In the genomic region with DNA sequence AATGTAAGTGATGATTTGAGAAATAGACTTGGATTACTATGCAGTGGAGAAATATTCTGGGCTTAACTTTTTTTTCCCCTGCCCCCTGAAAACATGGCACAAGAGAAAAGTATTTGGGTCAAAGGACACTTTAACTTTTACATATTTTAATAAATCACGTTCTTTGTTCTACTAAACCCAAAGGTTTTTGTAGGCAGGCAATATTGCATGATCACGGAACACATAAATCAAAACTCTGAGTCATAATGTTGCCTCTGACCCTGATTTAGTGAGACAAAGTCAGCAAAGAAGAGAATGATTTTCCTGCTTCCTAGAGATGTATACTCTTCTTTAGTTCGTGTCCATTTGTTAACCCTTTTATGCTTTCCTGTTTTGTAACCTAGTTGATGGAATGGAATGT, we compare ENCODE assay signal across 25 cellular contexts. TPM values are rescaled to one million over a fixed set of nuclear protein-coding genes. Genes with fewer than 3 reads are reported as not detected.
DNase-seq lines count a peak whose midpoint lies in the region; ATAC-seq, FAIRE-seq and TF ChIP-seq lines count a peak whose summit lies in the region.
"Had no signal": no experiment of that assay in that cellular context is flagged by ENCODE, and none has a peak within 500 bp of the region (broad histone marks: within the 10 kb centered on the region; RNA-seq: fewer than 3 reads in every experiment).

No MANE protein-coding gene starts in this region.

- H3K23ac ChIP-seq in H1 (ENCODE audit: insufficient read length) (no peak overlapping the region), mesenchymal stem cell (ENCODE audit: low read length in 2 of 2) (no peak overlapping the region)

- no peak overlapping the region for H3K27ac ChIP-seq in PC-3 (ENCODE audit: low read length)
- H3K27ac ChIP-seq in H1 (ENCODE audit: low read depth, low read length), result no peak overlapping the region
- no peak overlapping the region for H3K27ac ChIP-seq in mesenchymal stem cell (ENCODE audit: low read length, poor library complexity, severe bottlenecking)
- H3K27ac ChIP-seq: body of pancreas, WERI-Rb-1 had no signal

- no peak for TF ChIP-seq POLR2A in H1 (IDR thresholded peaks at IDR 0.05; ENCODE audit: control extremely low read depth in 1 of 2, low read depth in 2 of 2, low read length in 2 of 2)

- H3F3A ChIP-seq in PC-3 (ENCODE audit: low read length, unreplicated experiment), result no peaks in the 10 kb centered on the region

- H3K9me3 ChIP-seq in PC-3 (ENCODE audit: low read length) (no peaks in the 10 kb centered on the region), H1 (ENCODE audit: insufficient read depth in 2 of 2, low read depth in 1 of 2, low read length in 1 of 2) (no peaks in the 10 kb centered on the region), mesenchymal stem cell (ENCODE audit: control insufficient read depth, low read length) (no peaks in the 10 kb centered on the region)
- H3K9me3 ChIP-seq: body of pancreas, Caco-2 had no signal

- no peak overlapping the region for H4K8ac ChIP-seq in H1 (ENCODE audit: extremely low read depth, insufficient read depth, low read length)
- no peak overlapping the region for H4K8ac ChIP-seq in mesenchymal stem cell (ENCODE audit: low read length)

- H2BK5ac ChIP-seq in H1 (ENCODE audit: low read depth, low read length), result no peak overlapping the region
- no peak overlapping the region for H2BK5ac ChIP-seq in mesenchymal stem cell (ENCODE audit: low read depth, low read length, poor library complexity, severe bottlenecking)

- no peaks in the 10 kb centered on the region for H3K27me3 ChIP-seq in PC-3 (ENCODE audit: low read length)
- no peaks in the 10 kb centered on the region for H3K27me3 ChIP-seq in H1 (replicated peaks in 1 of 4; ENCODE audit: control insufficient read depth in 3 of 4, extremely low read depth in 1 of 4, insufficient read depth in 3 of 4, low read length in 3 of 4)
- no peaks in the 10 kb centered on the region for H3K27me3 ChIP-seq in mesenchymal stem cell (ENCODE audit: control insufficient read depth in 1 of 2, insufficient read depth in 1 of 2, low read length in 2 of 2)
- H3K27me3 ChIP-seq: body of pancreas had no signal

- H3K4me1 ChIP-seq in PC-3 (ENCODE audit: insufficient read depth, low read length), result peaks cover 16% of the 10 kb centered on the region
- no peaks in the 10 kb centered on the region for H3K4me1 ChIP-seq in H1 (replicated peaks in 1 of 4; ENCODE audit: control insufficient read depth in 3 of 4, insufficient read depth in 4 of 4, low read length in 3 of 4)
- no peaks in the 10 kb centered on the region for H3K4me1 ChIP-seq in mesenchymal stem cell (ENCODE audit: control insufficient read depth, insufficient read depth, low read depth, low read length)
- H3K4me1 ChIP-seq: body of pancreas, Caco-2 had no signal

- 86% methylated on average over 3 of the region's 3 CpGs; no CpG with 5 or more reads in 1 of the 2 experiments for WGBS in H1 (ENCODE audit: extremely low coverage in 1 of 2, insufficient coverage in 1 of 2, insufficient read length in 1 of 2, insufficient replicate concordance in 2 of 2, low coverage in 1 of 2, low lambda C conversion rate in 2 of 2, missing lambda C conversion rate in 1 of 2), 2 experiments
- WGBS in mesenchymal stem cell, result 75% methylated on average over 2 of the region's 3 CpGs

- H2BK15ac ChIP-seq in H1 (ENCODE audit: low read length) (no peak overlapping the region), mesenchymal stem cell (ENCODE audit: low read depth, poor library complexity, severe bottlenecking) (no peak overlapping the region)

- H3K4ac ChIP-seq in H1 (replicated peaks; ENCODE audit: insufficient read length, low read depth, low read length) (no peak overlapping the region), mesenchymal stem cell (ENCODE audit: low read depth in 1 of 2, low read length in 2 of 2) (no peak overlapping the region)

- peak overlapping the region; percentile 60 for H3K27ac Mint-ChIP-seq in Calu3 (ENCODE audit: unreplicated experiment)
- H3K27ac Mint-ChIP-seq: activated CD4-positive, alpha-beta memory T cell treated with anti-CD3 and anti-CD28 coated beads for 36 hours; activated naive CD4-positive, alpha-beta T cell treated with anti-CD3 and anti-CD28 coated beads, Interleukin-2, amount 50 U/mL, for 72 hours; activated T-cell treated with anti-CD3 and anti-CD28 coated beads, Interleukin-2, amount 50 U/mL, for 24 hours; dendritic cell treated with granulocyte-macrophage colony-stimulating factor and Interleukin-4, amounts not matched to agents 40 ng/mL and 50 ng/mL, for 4 days; T-cell had no signal

- no peaks in the 10 kb centered on the region for H4K20me1 ChIP-seq in PC-3 (ENCODE audit: low read length)
- H4K20me1 ChIP-seq in H1 (replicated peaks in 1 of 2; ENCODE audit: control insufficient read depth in 1 of 2, insufficient read depth in 2 of 2, low read length in 2 of 2), result no peaks in the 10 kb centered on the region

- TF ChIP-seq EP300 in H1 (IDR thresholded peaks at IDR 0.05; ENCODE audit: borderline replicate concordance in 1 of 2, low read depth in 2 of 2, low read length in 2 of 2), result no peak

- peak; percentile 42 for FAIRE-seq in H1 (lab: Jason Lieb, UNC)

- no peak overlapping the region for H3K18ac ChIP-seq in H1 (ENCODE audit: extremely low read depth, low read length)
- no peak overlapping the region for H3K18ac ChIP-seq in mesenchymal stem cell (ENCODE audit: low read depth in 1 of 2, low read length in 2 of 2)

- POLR2A ChIA-PET in PC-3 (lab: Charles Lee; ENCODE audit: unreplicated experiment) (no interaction called here), H1 (lab: Charles Lee; ENCODE audit: partially characterized antibody) (no interaction called here)

- DNase-seq in Calu3 (no peak), PC-3 (peak; percentile 71), H1 (ENCODE audit: low read depth in 1 of 2, low spot score in 2 of 2) (no peak), mesenchymal stem cell (peak; percentile 26), NCI-H1417 treated with DMSO at 0.1 percent for 48 hours (lab: John Stamatoyannopoulos, UW) (no peak), posterior cingulate gyrus (no peak)
- DNase-seq: activated CD4-positive, alpha-beta memory T cell treated with anti-CD3 and anti-CD28 coated beads for 36 hours; activated T-cell treated with anti-CD3 and anti-CD28 coated beads, Interleukin-2, amount 50 U/mL, for 24 hours; body of pancreas; Caco-2; GF-D8; GOT3; Karpas-422; left cardiac atrium; NCI-H2171 treated with DMSO at 0.1 percent for 48 hours; NCI-H82; occipital lobe; right cardiac atrium; stimulated activated CD4-positive, alpha-beta T cell treated with anti-CD3 and anti-CD28 coated beads, Interleukin-2, amount 100 ng/mL, for 48 hours; T-cell; WERI-Rb-1 had no signal

- TF ChIP-seq CTCF in Calu3 (IDR thresholded peaks at IDR 0.05; ENCODE audit: unreplicated experiment) (no peak), PC-3 (conservative IDR thresholded peaks at IDR 0.05; ENCODE audit: low read depth, low read length) (no peak), H1 (IDR thresholded peaks at IDR 0.05; ENCODE audit: control extremely low read depth in 1 of 3, insufficient read depth in 1 of 3, low read depth in 1 of 3, low read length in 3 of 3) (no peak)

- H3K79me1 ChIP-seq in H1 (ENCODE audit: low read depth, low read length) (no peaks in the 10 kb centered on the region), mesenchymal stem cell (replicated peaks; ENCODE audit: low read length, poor library complexity, severe bottlenecking) (no peaks in the 10 kb centered on the region)

- H2AFZ ChIP-seq in PC-3 (ENCODE audit: low read length), result 0 out of 2 replicates have a peak overlapping the region, but pooled peaks have one; percentile 14
- H2AFZ ChIP-seq in H1 (ENCODE audit: low read length), result peak overlapping the region; percentile 86; the same call in 1 of the 2 replicates
- no peak overlapping the region for H2AFZ ChIP-seq in mesenchymal stem cell (ENCODE audit: low read depth, low read length)

- no peaks in the 10 kb centered on the region for H3K9me2 ChIP-seq in PC-3 (replicated peaks; ENCODE audit: low read length)

- H3K4me2 ChIP-seq in PC-3 (ENCODE audit: low read length), result peak overlapping the region; percentile 50
- H3K4me2 ChIP-seq in H1 (ENCODE audit: insufficient read depth in 1 of 2, low read depth in 2 of 2, low read length in 2 of 2), result no peak overlapping the region
- no peak overlapping the region for H3K4me2 ChIP-seq in mesenchymal stem cell (ENCODE audit: low read length, poor library complexity, severe bottlenecking)

- H3K36me3 ChIP-seq in PC-3 (ENCODE audit: low read depth, low read length) (no peaks in the 10 kb centered on the region), H1 (ENCODE audit: control insufficient read depth in 2 of 4, insufficient read depth in 4 of 4, low read length in 3 of 4) (no peaks in the 10 kb centered on the region), mesenchymal stem cell (ENCODE audit: control insufficient read depth in 1 of 2, insufficient read depth in 2 of 2, low read depth in 1 of 2, low read length in 2 of 2) (no peaks in the 10 kb centered on the region)
- H3K36me3 ChIP-seq: WERI-Rb-1 had no signal

- H2AK5ac ChIP-seq in H1 (ENCODE audit: low read depth, low read length) (no peak overlapping the region), mesenchymal stem cell (ENCODE audit: low read length, severe bottlenecking) (no peak overlapping the region)

- H3K14ac ChIP-seq in H1 (ENCODE audit: insufficient read length) (no peak overlapping the region), mesenchymal stem cell (ENCODE audit: low read length in 2 of 2) (no peak overlapping the region)

- H3K4me3 ChIP-seq in PC-3 (ENCODE audit: low read length) (peak overlapping the region; percentile 14; the same call in 1 of the 2 replicates), H1 (ENCODE audit: extremely low read depth in 1 of 4, insufficient read depth in 2 of 4, low read depth in 3 of 4, low read length in 4 of 4) (no peak overlapping the region), mesenchymal stem cell (ENCODE audit: insufficient read depth in 1 of 2, low read depth in 1 of 2, low read length in 2 of 2) (no peak overlapping the region)
- H3K4me3 ChIP-seq: body of pancreas had no signal

- H3K79me2 ChIP-seq in PC-3 (ENCODE audit: low read length), result no peaks in the 10 kb centered on the region
- H3K79me2 ChIP-seq in H1 (ENCODE audit: control insufficient read depth in 1 of 2, insufficient read depth in 2 of 2, low read length in 2 of 2), result no peaks in the 10 kb centered on the region

- ATAC-seq in PC-3 (peak; percentile 61), GM19463 (IDR thresholded peaks at IDR 0.05; ENCODE audit: unreplicated experiment) (no peak), GM19397 (IDR thresholded peaks at IDR 0.05; ENCODE audit: unreplicated experiment) (no peak)
- ATAC-seq: activated naive CD4-positive, alpha-beta T cell treated with anti-CD3 and anti-CD28 coated beads, Interleukin-2, amount 50 U/mL, for 72 hours; body of pancreas; right cardiac atrium; T-cell had no signal

- no peak overlapping the region for H4K5ac ChIP-seq in H1 (ENCODE audit: insufficient read length, low read depth, low read length)

- H3K9ac ChIP-seq in PC-3 (ENCODE audit: low read length), result no peak overlapping the region
- H3K9ac ChIP-seq in H1 (replicated peaks in 1 of 4; ENCODE audit: extremely low read depth in 1 of 4, low read depth in 3 of 4, low read length in 3 of 4), result no peak overlapping the region
- no peak overlapping the region for H3K9ac ChIP-seq in mesenchymal stem cell (ENCODE audit: low read length)

- H2BK120ac ChIP-seq in H1 (replicated peaks; ENCODE audit: low read depth, low read length), result no peak overlapping the region
- H2BK120ac ChIP-seq in mesenchymal stem cell (ENCODE audit: low read depth, low read length), result no peak overlapping the region

- no peak overlapping the region for H3K4me3 Mint-ChIP-seq in Calu3 (ENCODE audit: low read depth, unreplicated experiment)
- H3K4me3 Mint-ChIP-seq: activated CD4-positive, alpha-beta memory T cell treated with anti-CD3 and anti-CD28 coated beads for 36 hours; activated T-cell treated with anti-CD3 and anti-CD28 coated beads, Interleukin-2, amount 50 U/mL, for 24 hours; dendritic cell treated with granulocyte-macrophage colony-stimulating factor and Interleukin-4, amounts not matched to agents 40 ng/mL and 50 ng/mL, for 4 days; T-cell had no signal

- no peak for TF ChIP-seq RAD21 in H1 (IDR thresholded peaks at IDR 0.05 in 1 of 2, conservative IDR thresholded peaks at IDR 0.05 in 1 of 2; ENCODE audit: low read depth in 2 of 2, low read length in 2 of 2)

- no peaks in the 10 kb centered on the region for H3K9me3 Mint-ChIP-seq in Calu3 (ENCODE audit: low read depth, unreplicated experiment)
- H3K9me3 Mint-ChIP-seq: activated CD4-positive, alpha-beta memory T cell treated with anti-CD3 and anti-CD28 coated beads for 36 hours; activated naive CD4-positive, alpha-beta T cell treated with anti-CD3 and anti-CD28 coated beads, Interleukin-2, amount 50 U/mL, for 72 hours; activated T-cell treated with anti-CD3 and anti-CD28 coated beads, Interleukin-2, amount 50 U/mL, for 24 hours; dendritic cell treated with granulocyte-macrophage colony-stimulating factor and Interleukin-4, amounts not matched to agents 40 ng/mL and 50 ng/mL, for 4 days; T-cell had no signal

- no peaks in the 10 kb centered on the region for H3K36me3 Mint-ChIP-seq in Calu3 (ENCODE audit: insufficient read depth, unreplicated experiment)

- no peaks in the 10 kb centered on the region for H3K27me3 Mint-ChIP-seq in Calu3 (ENCODE audit: unreplicated experiment)
- H3K27me3 Mint-ChIP-seq: activated CD4-positive, alpha-beta memory T cell treated with anti-CD3 and anti-CD28 coated beads for 36 hours; activated T-cell treated with anti-CD3 and anti-CD28 coated beads, Interleukin-2, amount 50 U/mL, for 24 hours; dendritic cell treated with granulocyte-macrophage colony-stimulating factor and Interleukin-4, amounts not matched to agents 40 ng/mL and 50 ng/mL, for 4 days; T-cell had no signal

- H3K4me1 Mint-ChIP-seq in Calu3 (ENCODE audit: low read depth, unreplicated experiment), result no peaks in the 10 kb centered on the region

- no peak overlapping the region for H2BK20ac ChIP-seq in H1 (ENCODE audit: low read length)

- no peak overlapping the region for H2BK12ac ChIP-seq in H1 (ENCODE audit: low read depth, low read length)
- H2BK12ac ChIP-seq in mesenchymal stem cell (ENCODE audit: low read length in 2 of 2), result no peak overlapping the region

- CTCF ChIA-PET in Calu3 (lab: Charles Lee), result no interaction called here
- CTCF ChIA-PET in PC-3 (lab: Charles Lee), result no interaction called here
- CTCF ChIA-PET in H1 (lab: Charles Lee; ENCODE audit: partially characterized antibody), result interaction anchor here (0.7 kb wide), 1 partner anchor 746 kb away, joined by 3 read pairs; no protein-coding TSS in a partner anchor

- H4K91ac ChIP-seq in H1 (replicated peaks; ENCODE audit: insufficient read length, low read length), result no peak overlapping the region
- no peak overlapping the region for H4K91ac ChIP-seq in mesenchymal stem cell (ENCODE audit: low read length)

- H3K56ac ChIP-seq in H1 (replicated peaks; ENCODE audit: insufficient read length, low read depth, low read length), result no peak overlapping the region

- no peaks in the 10 kb centered on the region for H3K23me2 ChIP-seq in H1 (ENCODE audit: low read depth, low read length)

- intact Hi-C loops in Calu3 (cut with micrococcal nuclease; ENCODE audit: unreplicated experiment), result loop anchor here (10.0 kb wide), 1 partner anchor 523 kb away; a partner anchor contains a TSS
- intact Hi-C loops in PC-3 (cut with micrococcal nuclease), result no loop called here
- intact Hi-C loops in posterior cingulate gyrus (cut with DNase I), result no loop called here

- BruUV-seq in Calu3 (replicated peaks; lab: Mats Ljungman, UMichigan), result no TSS peak
- BruUV-seq in PC-3 (replicated peaks; lab: Mats Ljungman, UMichigan), result no TSS peak

RNA-seq across cellular contexts. Expression of a gene that starts 38.0 kb away (rescaled TPM):
- not detected in 2 replicates for total RNA-seq in Calu3 (2022)
- total RNA-seq in PC-3 (2014; rRNA removed), result not detected in 2 replicates
- 0.06 TPM in 1 of 2 replicates, not detected in the other for total RNA-seq in H1 (2021; fragmentation: NEBNext Ultra II Directional; extraction: Animal tissue kit (Norgen Biotek cat#: 25700))
- polyA plus RNA-seq in H1 (2011; rRNA removed), result not detected in 2 replicates
- polyA plus RNA-seq in H1 (2011; cell fraction: cytosol; rRNA removed), result not detected
- polyA plus RNA-seq in H1 (2011; cell fraction: nucleus; rRNA removed), result not detected
- polyA plus RNA-seq in H1 (2012, experiment 1 of 2), result not detected in 4 replicates
- polyA plus RNA-seq in H1 (2012, experiment 2 of 2), result not detected
- polyA plus RNA-seq in H1 (2013, experiment 1 of 2), result 0.02 TPM
- polyA plus RNA-seq in H1 (2013, experiment 2 of 2), result 0.02 TPM
- polyA minus RNA-seq in H1 (2011; rRNA and poly(A)+ RNA removed), result not detected in 2 replicates
- polyA minus RNA-seq in H1 (2011; cell fraction: cytosol; rRNA and poly(A)+ RNA removed), result not detected
- polyA minus RNA-seq in H1 (2011; cell fraction: nucleus; rRNA and poly(A)+ RNA removed), result not detected
- 0.19 TPM for polyA plus RNA-seq in mesenchymal stem cell (2013, experiment 1 of 2)
- polyA plus RNA-seq in mesenchymal stem cell (2013, experiment 2 of 2), result 0.26 TPM
- total RNA-seq: Caco-2 had no signal

Comparison
In these comparisons a context has a peak if more than half of its experiments do, and no peak if none do; other contexts are left out.
1. DNase-seq: peak in PC-3 (single experiment) and mesenchymal stem cell (single experiment); none in Calu3 (single experiment), H1 (0 of 2), NCI-H1417 treated with DMSO at 0.1 percent for 48 hours (single experiment) and posterior cingulate gyrus (0 of 10).